ENCODE assay signal across 9 cellular contexts in genomic region chr9:21030389-21031035, GRCh38. TPM values are rescaled to one million over a fixed set of nuclear protein-coding genes. Genes with fewer than 3 reads are reported as not detected.
DNase-seq lines count a peak whose midpoint lies in the region; ATAC-seq and TF ChIP-seq lines count a peak whose summit lies in the region.
"Had no signal": no experiment of that assay in that cellular context is flagged by ENCODE, and none has a peak within 500 bp of the region (broad histone marks: within the 10 kb centered on the region; RNA-seq: fewer than 3 reads in every experiment).

No MANE protein-coding gene starts in this region.

- H3K9me3 ChIP-seq in esophagus (ENCODE audit: control insufficient read depth in 2 of 2, insufficient read depth in 1 of 2, low read depth in 1 of 2, low read length in 1 of 2) = no peaks in the 10 kb centered on the region

- ATAC-seq in GM18519 (IDR thresholded peaks at IDR 0.05; ENCODE audit: low FRiP score, unreplicated experiment) (peak; percentile 86), HG02973 (IDR thresholded peaks at IDR 0.05; ENCODE audit: unreplicated experiment) (peak; percentile 90), omental fat pad (ENCODE audit: low FRiP score) (peak; percentile 60)

- H3K27ac ChIP-seq in esophagus (ENCODE audit: low read depth in 2 of 2, low read length in 1 of 2) = peak overlapping the region; percentile 57 to 82

- peak overlapping the region in 1 of 2 donors; percentile 69 for H3K4me3 ChIP-seq in esophagus (ENCODE audit: low read depth in 1 of 2, low read length in 2 of 2)

- POLR2A ChIA-PET in HEK293T (lab: Yijun Ruan, JAX) = no interaction called here

- CTCF ChIA-PET in HEK293T (lab: Yijun Ruan, JAX) = no interaction called here

- DNase-seq in AG09319 (ENCODE audit: extremely low read depth, low read depth) (peak; percentile 24), RPMI7951 (ENCODE audit: low read depth) (peak; percentile 2), omental fat pad (ENCODE audit: low spot score) (no peak), HEK293T (ENCODE audit: extremely low spot score) (no peak), DMS79 treated with DMSO at 0.1 percent for 48 hours (lab: John Stamatoyannopoulos, UW) (no peak)

- H3K4me1 ChIP-seq in esophagus (ENCODE audit: control insufficient read depth in 2 of 2, insufficient read depth in 2 of 2, low read length in 1 of 2) = no peaks in the 10 kb centered on the region

- TF ChIP-seq CTCF in AG09319 (IDR thresholded peaks at IDR 0.05; ENCODE audit: low read depth, low read length) (no peak), omental fat pad (IDR thresholded peaks at IDR 0.05) (no peak)

- 67 to 72% methylated on average over 5 of the region's 5 CpGs for WGBS in esophagus, 2 donors

- H3K36me3 ChIP-seq in esophagus (ENCODE audit: control insufficient read depth in 2 of 2, insufficient read depth in 2 of 2, low read length in 1 of 2) = peaks cover 0 to 3% of the 10 kb centered on the region in 2 donors

- H3K27me3 ChIP-seq in esophagus (ENCODE audit: control insufficient read depth in 1 of 2, insufficient read depth in 2 of 2, low read length in 2 of 2) = no peaks in the 10 kb centered on the region

TF ChIP-seq in HEK293T, 16 proteins besides CTCF, POLR2A, EP300 and RAD21:
- no peak for TF ChIP-seq SUZ12 (IDR thresholded peaks at IDR 0.05)
- TF ChIP-seq LEF1 (IDR thresholded peaks at IDR 0.05; ENCODE audit: borderline replicate concordance) = no peak
- no peak for TF ChIP-seq L3MBTL2 (conservative IDR thresholded peaks at IDR 0.05)
- no peak for TF ChIP-seq ELF4 (IDR thresholded peaks at IDR 0.05)
- no peak for TF ChIP-seq ARNT (IDR thresholded peaks at IDR 0.05)
- TF ChIP-seq HDGF (IDR thresholded peaks at IDR 0.05; ENCODE audit: borderline replicate concordance) = no peak

RNA-seq across cellular contexts. Expression of gene HACD4, which starts 0.9 kb away (rescaled TPM):
- total RNA-seq in RPMI7951 (2014; rRNA removed; shearing (Covaris generic)) = under 0.01 and 0.24 TPM in 2 replicates
- polyA plus RNA-seq in esophagus = 1 to 10 TPM in 1 of 2 donors, under 1 TPM in 1; 0.98 to 1.1 TPM
- 1 to 10 TPM; 4.1 to 6.6 (median 5.1) TPM for total RNA-seq in omental fat pad
- polyA plus RNA-seq: neural cell had no signal

RNA-seq across cellular contexts. Expression of gene IFNB1, which starts 47.2 kb away (rescaled TPM):
- not detected in 2 replicates for total RNA-seq in RPMI7951 (2014; rRNA removed; shearing (Covaris generic))
- polyA plus RNA-seq in esophagus = not detected
- total RNA-seq in omental fat pad = not detected
- polyA plus RNA-seq: neural cell had no signal

Comparison
In these comparisons a context has a peak if more than half of its experiments do, and no peak if none do; other contexts are left out.
1. DNase-seq: peak in AG09319 (single experiment) and RPMI7951 (single experiment); none in omental fat pad (single experiment), HEK293T (single experiment) and DMS79 treated with DMSO at 0.1 percent for 48 hours (single experiment).
2. Peak in every context shown above with its lines, with median percentiles within 50 percentile points of each other: ATAC-seq.